8 cellular contexts compared by ENCODE assay signal in genomic region chr5:134556588-134556987, GRCh38. TPM values are rescaled to one million over a fixed set of nuclear protein-coding genes. Genes with fewer than 3 reads are reported as not detected.
A peak's percentile ranks its signal among the peaks of the same experiment; 100 is the strongest.
DNase-seq lines count a peak whose midpoint lies in the region; ATAC-seq and TF ChIP-seq lines count a peak whose summit lies in the region.
"Not testable (repeated sequence)": the region's sequence is repeated elsewhere in the genome, so short reads cannot be mapped to it uniquely, and the experiment has no call there.

No MANE protein-coding gene starts in this region.

- H3K18ac ChIP-seq in mesenchymal stem cell (ENCODE audit: low read depth in 1 of 2, low read length in 2 of 2): not testable (repeated sequence)

- CTCF ChIA-PET in HCT116 (lab: Charles Lee): interaction anchor here (1.2 kb wide), 1 partner anchor 30 kb away, joined by 7 read pairs; no protein-coding TSS in a partner anchor

- not testable (repeated sequence) for TF ChIP-seq RAD21 in HCT116 (IDR thresholded peaks at IDR 0.05; ENCODE audit: low read depth)

- H3K27me3 ChIP-seq in BLaER1; HCT116 (ENCODE audit: insufficient read depth, low read length); effector memory CD4-positive, alpha-beta T cell (replicated peaks; ENCODE audit: control insufficient read depth, insufficient read depth, low read length, poor library complexity, severe bottlenecking); mesenchymal stem cell (ENCODE audit: control insufficient read depth in 1 of 2, insufficient read depth in 1 of 2, low read length in 2 of 2): not testable (repeated sequence)

- intact Hi-C loops in HCT116 (cut with micrococcal nuclease): not testable (repeated sequence)

- not testable (repeated sequence) for H3K23ac ChIP-seq in mesenchymal stem cell (ENCODE audit: low read length in 2 of 2)

- not testable (repeated sequence) for H3K27me3 Mint-ChIP-seq in T-helper 17 cell; activated T-cell treated with anti-CD3 and anti-CD28 coated beads, Interleukin-2, amount 50 U/mL, for 24 hours; activated naive CD8-positive, alpha-beta T cell treated with anti-CD3 and anti-CD28 coated beads, Interleukin-2, amount 10 ng/mL, durations not matched to agents 7 days and 5 days

- H2BK120ac ChIP-seq in mesenchymal stem cell (ENCODE audit: low read depth, low read length): not testable (repeated sequence)

- H3K4me1 Mint-ChIP-seq in T-helper 17 cell: peaks cover 40% of the 10 kb centered on the region
- H3K4me1 Mint-ChIP-seq in activated T-cell treated with anti-CD3 and anti-CD28 coated beads, Interleukin-2, amount 50 U/mL, for 24 hours (ENCODE audit: low read depth): peaks cover 40% of the 10 kb centered on the region
- peaks cover 23% of the 10 kb centered on the region for H3K4me1 Mint-ChIP-seq in activated naive CD8-positive, alpha-beta T cell treated with anti-CD3 and anti-CD28 coated beads, Interleukin-2, amount 10 ng/mL, durations not matched to agents 7 days and 5 days
- peaks cover 48% of the 10 kb centered on the region for H3K4me1 Mint-ChIP-seq in stimulated activated effector memory CD8-positive, alpha-beta T cell treated with anti-CD3 and anti-CD28 coated beads, Interleukin-12 subunit alpha, Interleukin-12 subunit beta, amount 100 ng/mL, for 72 hours

- H3K4me3 ChIP-seq in BLaER1; HCT116 (replicated peaks in 1 of 2; ENCODE audit: low read depth in 1 of 2, low read length in 2 of 2); effector memory CD4-positive, alpha-beta T cell (ENCODE audit: insufficient read depth, low read depth, low read length, poor library complexity, severe bottlenecking); mesenchymal stem cell (ENCODE audit: insufficient read depth in 1 of 2, low read depth in 1 of 2, low read length in 2 of 2): not testable (repeated sequence)

- not testable (repeated sequence) for H3K36me3 Mint-ChIP-seq in T-helper 17 cell (ENCODE audit: low read depth)
- peaks cover 83% of the 10 kb centered on the region for H3K36me3 Mint-ChIP-seq in activated T-cell treated with anti-CD3 and anti-CD28 coated beads, Interleukin-2, amount 50 U/mL, for 24 hours (ENCODE audit: low read depth)
- peaks cover 20% of the 10 kb centered on the region for H3K36me3 Mint-ChIP-seq in activated naive CD8-positive, alpha-beta T cell treated with anti-CD3 and anti-CD28 coated beads, Interleukin-2, amount 10 ng/mL, durations not matched to agents 7 days and 5 days
- peaks cover 81% of the 10 kb centered on the region for H3K36me3 Mint-ChIP-seq in stimulated activated effector memory CD8-positive, alpha-beta T cell treated with anti-CD3 and anti-CD28 coated beads, Interleukin-12 subunit alpha, Interleukin-12 subunit beta, amount 100 ng/mL, for 72 hours

- WGBS in mesenchymal stem cell: 95% methylated on average over 3 of the region's 3 CpGs

- POLR2A ChIA-PET in HCT116 (lab: Charles Lee): interaction anchor here (1.1 kb wide), 1 partner anchor 45 kb away, joined by 4 read pairs; no protein-coding TSS in a partner anchor
- POLR2A ChIA-PET in activated naive CD8-positive, alpha-beta T cell treated with anti-CD3 and anti-CD28 coated beads, Interleukin-2, amount 10 ng/mL, durations not matched to agents 7 days and 5 days (lab: Charles Lee): interaction anchor here (0.7 to 2.7 kb wide), 5 partner anchors 12 to 190 kb away, joined by 3 to 14 read pairs (median 3); partner anchors contain the start of genes CDKL3, CDKN2AIPNL and JADE2

- not testable (repeated sequence) for H4K8ac ChIP-seq in mesenchymal stem cell (ENCODE audit: low read length)

- not testable (repeated sequence) for H2BK12ac ChIP-seq in mesenchymal stem cell (ENCODE audit: low read length in 2 of 2)

- H3K36me3 ChIP-seq in BLaER1 (peaks cover 51% of the 10 kb centered on the region), HCT116 (ENCODE audit: control insufficient read depth in 1 of 2, insufficient read depth in 2 of 2, low read length in 2 of 2) (peaks cover 3 to 16% of the 10 kb centered on the region in 2 experiments; a peak in 2 of 4 replicates), mesenchymal stem cell (ENCODE audit: control insufficient read depth in 1 of 2, insufficient read depth in 2 of 2, low read depth in 1 of 2, low read length in 2 of 2) (peaks cover 65 to 71% of the 10 kb centered on the region in 2 experiments)
- H3K36me3 ChIP-seq in effector memory CD4-positive, alpha-beta T cell (ENCODE audit: control insufficient read depth, insufficient read depth, low read length): peaks cover 52% of the 10 kb centered on the region

- not testable (repeated sequence) for H4K20me1 ChIP-seq in BLaER1; HCT116 (ENCODE audit: insufficient read depth)

- H2AFZ ChIP-seq in HCT116 (ENCODE audit: low read depth, low read length, poor library complexity, severe bottlenecking); mesenchymal stem cell (ENCODE audit: low read depth, low read length): not testable (repeated sequence)

- not testable (repeated sequence) for H3K4ac ChIP-seq in mesenchymal stem cell (ENCODE audit: low read depth in 1 of 2, low read length in 2 of 2)

- not testable (repeated sequence) for H3K79me2 ChIP-seq in HCT116 (ENCODE audit: insufficient read depth, low read length)

- TF ChIP-seq POLR2A in HCT116 (IDR thresholded peaks at IDR 0.05; ENCODE audit: borderline replicate concordance, extremely low read depth, insufficient read depth, insufficient read length): not testable (repeated sequence)

- H4K91ac ChIP-seq in mesenchymal stem cell (ENCODE audit: low read length): not testable (repeated sequence)

- H3K4me1 ChIP-seq in BLaER1 (peaks cover 67% of the 10 kb centered on the region), HCT116 (ENCODE audit: control insufficient read depth in 1 of 2, insufficient read depth in 2 of 2, low read length in 2 of 2) (peaks cover 14 to 34% of the 10 kb centered on the region in 2 experiments), mesenchymal stem cell (ENCODE audit: control insufficient read depth, insufficient read depth, low read depth, low read length) (peaks cover 44% of the 10 kb centered on the region)
- peaks cover 28% of the 10 kb centered on the region for H3K4me1 ChIP-seq in effector memory CD4-positive, alpha-beta T cell (ENCODE audit: control insufficient read depth, insufficient read depth, low read length, poor library complexity, severe bottlenecking)

- ATAC-seq in HCT116; T-helper 17 cell; activated naive CD8-positive, alpha-beta T cell treated with anti-CD3 and anti-CD28 coated beads, Interleukin-2, amount 10 ng/mL, durations not matched to agents 7 days and 5 days (ENCODE audit: low read depth); stimulated activated effector memory CD8-positive, alpha-beta T cell treated with anti-CD3 and anti-CD28 coated beads, Interleukin-12 subunit alpha, Interleukin-12 subunit beta, amount 100 ng/mL, for 72 hours: not testable (repeated sequence)

- H3K9me2 ChIP-seq in HCT116 (ENCODE audit: insufficient read depth): not testable (repeated sequence)

- peak overlapping the region; percentile 98 for H3K27ac Mint-ChIP-seq in T-helper 17 cell
- peak overlapping the region; percentile 81 for H3K27ac Mint-ChIP-seq in activated T-cell treated with anti-CD3 and anti-CD28 coated beads, Interleukin-2, amount 50 U/mL, for 24 hours
- peak overlapping the region; percentile 95 for H3K27ac Mint-ChIP-seq in activated naive CD8-positive, alpha-beta T cell treated with anti-CD3 and anti-CD28 coated beads, Interleukin-2, amount 10 ng/mL, durations not matched to agents 7 days and 5 days
- H3K27ac Mint-ChIP-seq in stimulated activated effector memory CD8-positive, alpha-beta T cell treated with anti-CD3 and anti-CD28 coated beads, Interleukin-12 subunit alpha, Interleukin-12 subunit beta, amount 100 ng/mL, for 72 hours: peak overlapping the region; percentile 99

- not testable (repeated sequence) for H2AK5ac ChIP-seq in mesenchymal stem cell (ENCODE audit: low read length, severe bottlenecking)

- not testable (repeated sequence) for H3K9me3 ChIP-seq in BLaER1; HCT116 (ENCODE audit: control insufficient read depth in 1 of 2, insufficient read depth in 1 of 2, low read depth in 1 of 2, low read length in 2 of 2); T-helper 17 cell (ENCODE audit: control insufficient read depth, low read length, poor library complexity, severe bottlenecking); effector memory CD4-positive, alpha-beta T cell (ENCODE audit: control insufficient read depth, low read length); mesenchymal stem cell (ENCODE audit: control insufficient read depth, low read length)

- not testable (repeated sequence) for H3K9ac ChIP-seq in BLaER1; HCT116 (ENCODE audit: low read length)
- H3K9ac ChIP-seq in mesenchymal stem cell (ENCODE audit: low read length): peak overlapping the region; percentile 22

- not testable (repeated sequence) for BruUV-seq in HCT116 (replicated peaks; lab: Mats Ljungman, UMichigan)

- peak overlapping the region in 1 of 2 experiments; percentile 5 for H3K14ac ChIP-seq in mesenchymal stem cell (ENCODE audit: low read length in 2 of 2)

- not testable (repeated sequence) for H3K9me3 Mint-ChIP-seq in activated T-cell treated with anti-CD3 and anti-CD28 coated beads, Interleukin-2, amount 50 U/mL, for 24 hours; activated naive CD8-positive, alpha-beta T cell treated with anti-CD3 and anti-CD28 coated beads, Interleukin-2, amount 10 ng/mL, durations not matched to agents 7 days and 5 days; stimulated activated effector memory CD8-positive, alpha-beta T cell treated with anti-CD3 and anti-CD28 coated beads, Interleukin-12 subunit alpha, Interleukin-12 subunit beta, amount 100 ng/mL, for 72 hours

- RAD21 ChIA-PET in HCT116 (lab: Charles Lee; ENCODE audit: low non-redundant PET in 1 of 2, low total read pairs in 2 of 2, uncharacterized antibody in 2 of 2, unreplicated experiment in 2 of 2): not testable (repeated sequence)

- H3K27ac ChIP-seq in BLaER1; mesenchymal stem cell (ENCODE audit: low read length, poor library complexity, severe bottlenecking): not testable (repeated sequence)
- peak overlapping the region; percentile 37; the same call in 1 of the 2 replicates for H3K27ac ChIP-seq in HCT116 (ENCODE audit: low read depth, low read length)
- peak overlapping the region; percentile 89 for H3K27ac ChIP-seq in effector memory CD4-positive, alpha-beta T cell (ENCODE audit: insufficient read depth, low read length, poor library complexity, severe bottlenecking)

- H2BK5ac ChIP-seq in mesenchymal stem cell (ENCODE audit: low read depth, low read length, poor library complexity, severe bottlenecking): not testable (repeated sequence)

- DNase-seq in HCT116 (ENCODE audit: low read depth, low spot score); T-helper 17 cell; activated T-cell treated with anti-CD3 and anti-CD28 coated beads, Interleukin-2, amount 50 U/mL, for 24 hours; activated naive CD8-positive, alpha-beta T cell treated with anti-CD3 and anti-CD28 coated beads, Interleukin-2, amount 10 ng/mL, durations not matched to agents 7 days and 5 days; effector memory CD4-positive, alpha-beta T cell; mesenchymal stem cell; stimulated activated effector memory CD8-positive, alpha-beta T cell treated with anti-CD3 and anti-CD28 coated beads, Interleukin-12 subunit alpha, Interleukin-12 subunit beta, amount 100 ng/mL, for 72 hours (ENCODE audit: low spot score in 2 of 2): not testable (repeated sequence)

- H2BK15ac ChIP-seq in mesenchymal stem cell (ENCODE audit: low read depth, poor library complexity, severe bottlenecking): not testable (repeated sequence)

- H3K4me2 ChIP-seq in BLaER1: peak overlapping the region; percentile 91
- not testable (repeated sequence) for H3K4me2 ChIP-seq in HCT116 (ENCODE audit: low read length); mesenchymal stem cell (ENCODE audit: low read length, poor library complexity, severe bottlenecking)

- peaks cover 34% of the 10 kb centered on the region for H3K79me1 ChIP-seq in mesenchymal stem cell (replicated peaks; ENCODE audit: low read length, poor library complexity, severe bottlenecking)

- not testable (repeated sequence) for TF ChIP-seq CTCF in HCT116 (IDR thresholded peaks at IDR 0.05 in 2 of 3, conservative IDR thresholded peaks at IDR 0.05 in 1 of 3; ENCODE audit: borderline replicate concordance in 1 of 3, insufficient read depth in 1 of 3, low read depth in 2 of 3, low read length in 2 of 3)

- peak overlapping the region; percentile 76 for H3K4me3 Mint-ChIP-seq in T-helper 17 cell
- H3K4me3 Mint-ChIP-seq in activated T-cell treated with anti-CD3 and anti-CD28 coated beads, Interleukin-2, amount 50 U/mL, for 24 hours: not testable (repeated sequence)
- H3K4me3 Mint-ChIP-seq in activated naive CD8-positive, alpha-beta T cell treated with anti-CD3 and anti-CD28 coated beads, Interleukin-2, amount 10 ng/mL, durations not matched to agents 7 days and 5 days: peak overlapping the region; percentile 71
- peak overlapping the region; percentile 78 for H3K4me3 Mint-ChIP-seq in stimulated activated effector memory CD8-positive, alpha-beta T cell treated with anti-CD3 and anti-CD28 coated beads, Interleukin-12 subunit alpha, Interleukin-12 subunit beta, amount 100 ng/mL, for 72 hours

RNA-seq across cellular contexts. Expression of gene JADE2, which starts 31.1 kb away (rescaled TPM):
- total RNA-seq in HCT116 (2021; ENCODE audit: unreplicated experiment) (39.9 TPM), T-helper 17 cell (100 to 1,000 TPM; 129 to 138 TPM)
- 21.7 and 23.3 TPM in 2 replicates for polyA plus RNA-seq in HCT116 (2012)
- 100 to 1,000 TPM; 142 to 161 TPM for total RNA-seq in activated naive CD8-positive, alpha-beta T cell treated with anti-CD3 and anti-CD28 coated beads, Interleukin-2, amount 10 ng/mL, durations not matched to agents 7 days and 5 days
- 19.8 TPM for polyA plus RNA-seq in mesenchymal stem cell (2013, experiment 1 of 2)
- 17.8 TPM for polyA plus RNA-seq in mesenchymal stem cell (2013, experiment 2 of 2)
